ENCODE assay signal across 8 cellular contexts in genomic region chr17:6752068-6752909, GRCh38. TPM values are rescaled to one million over a fixed set of nuclear protein-coding genes. Genes with fewer than 3 reads are reported as not detected.
DNase-seq lines count a peak whose midpoint lies in the region; ATAC-seq lines count a peak whose summit lies in the region.

No MANE protein-coding gene starts in this region.

- ATAC-seq in activated CD8-positive, alpha-beta memory T cell treated with anti-CD3 and anti-CD28 coated beads, Interleukin-2, amount 10 ng/mL, durations not matched to agents 7 days and 5 days = no peak
- peak; percentile 65 to 78 for ATAC-seq in left cardiac atrium
- ATAC-seq in HG02970 (IDR thresholded peaks at IDR 0.05; ENCODE audit: low FRiP score, unreplicated experiment) = no peak
- no peak for ATAC-seq in HG03565 (IDR thresholded peaks at IDR 0.05; ENCODE audit: unreplicated experiment)
- no peak for ATAC-seq in HG02678 (IDR thresholded peaks at IDR 0.05; ENCODE audit: unreplicated experiment)

- no peak for DNase-seq in activated CD8-positive, alpha-beta memory T cell treated with anti-CD3 and anti-CD28 coated beads, Interleukin-2, amount 10 ng/mL, durations not matched to agents 7 days and 5 days
- no peak for DNase-seq in activated CD8-positive, alpha-beta memory T cell treated with anti-CD3 and anti-CD28 coated beads, Interleukin-2, amount 50 U/mL, for 4 hours
- DNase-seq in left cardiac atrium (peak; percentile 63), renal cortical epithelial cell (ENCODE audit: low read depth) (peak; percentile 98)

- intact Hi-C loops in left cardiac atrium (cut with DNase I) = no loop called here

- H3K36me3 Mint-ChIP-seq in activated CD8-positive, alpha-beta memory T cell treated with anti-CD3 and anti-CD28 coated beads, Interleukin-2, amount 10 ng/mL, durations not matched to agents 7 days and 5 days = peaks cover 15% of the 10 kb centered on the region
- no peaks in the 10 kb centered on the region for H3K36me3 Mint-ChIP-seq in activated naive CD8-positive, alpha-beta T cell

- H3K27me3 Mint-ChIP-seq in activated CD8-positive, alpha-beta memory T cell treated with anti-CD3 and anti-CD28 coated beads, Interleukin-2, amount 10 ng/mL, durations not matched to agents 7 days and 5 days = peaks cover 16% of the 10 kb centered on the region
- peaks cover 1% of the 10 kb centered on the region for H3K27me3 Mint-ChIP-seq in activated naive CD8-positive, alpha-beta T cell

- H3K4me1 Mint-ChIP-seq in activated CD8-positive, alpha-beta memory T cell treated with anti-CD3 and anti-CD28 coated beads, Interleukin-2, amount 10 ng/mL, durations not matched to agents 7 days and 5 days = peaks cover 38% of the 10 kb centered on the region
- H3K4me1 Mint-ChIP-seq in activated naive CD8-positive, alpha-beta T cell (ENCODE audit: low read depth) = peaks cover 55% of the 10 kb centered on the region

- no peak overlapping the region for H3K4me3 Mint-ChIP-seq in activated CD8-positive, alpha-beta memory T cell treated with anti-CD3 and anti-CD28 coated beads, Interleukin-2, amount 10 ng/mL, durations not matched to agents 7 days and 5 days
- H3K4me3 Mint-ChIP-seq in activated naive CD8-positive, alpha-beta T cell = peak overlapping the region; percentile 65

- H3K9me3 Mint-ChIP-seq in activated CD8-positive, alpha-beta memory T cell treated with anti-CD3 and anti-CD28 coated beads, Interleukin-2, amount 10 ng/mL, durations not matched to agents 7 days and 5 days (ENCODE audit: low read depth) = no peaks in the 10 kb centered on the region
- no peaks in the 10 kb centered on the region for H3K9me3 Mint-ChIP-seq in activated naive CD8-positive, alpha-beta T cell (ENCODE audit: low read depth)

- CTCF ChIA-PET in activated CD8-positive, alpha-beta memory T cell treated with anti-CD3 and anti-CD28 coated beads, Interleukin-2, amount 10 ng/mL, durations not matched to agents 7 days and 5 days (lab: Charles Lee) = interaction anchor here (1.2 to 1.6 kb wide), 3 partner anchors 16 to 159 kb away, joined by 3 read pairs; no protein-coding TSS in a partner anchor

- H3K27ac Mint-ChIP-seq in activated CD8-positive, alpha-beta memory T cell treated with anti-CD3 and anti-CD28 coated beads, Interleukin-2, amount 10 ng/mL, durations not matched to agents 7 days and 5 days = peak overlapping the region; percentile 80
- peak overlapping the region; percentile 94 for H3K27ac Mint-ChIP-seq in activated naive CD8-positive, alpha-beta T cell

RNA-seq across cellular contexts. Expression of gene XAF1, which starts 3.6 kb away (rescaled TPM):
- 100 to 1,000 TPM; 261 to 491 TPM for total RNA-seq in activated CD8-positive, alpha-beta memory T cell treated with anti-CD3 and anti-CD28 coated beads, Interleukin-2, amount 10 ng/mL, durations not matched to agents 7 days and 5 days
- total RNA-seq in left cardiac atrium = 10 to 100 TPM; 21.7 to 50.1 TPM
- 6.9 and 15.1 TPM in 2 replicates for total RNA-seq in renal cortical epithelial cell

RNA-seq across cellular contexts. Expression of gene FBXO39, which starts 23.7 kb away (rescaled TPM):
- total RNA-seq in activated CD8-positive, alpha-beta memory T cell treated with anti-CD3 and anti-CD28 coated beads, Interleukin-2, amount 10 ng/mL, durations not matched to agents 7 days and 5 days = 1 to 10 TPM in 1 of 2 experiments, under 1 TPM in 1; 0.42 to 1.5 TPM
- total RNA-seq in left cardiac atrium (under 1 TPM; 0.12 to 0.34 TPM), renal cortical epithelial cell (0.20 TPM in 1 of 2 replicates, not detected in the other)

RNA-seq across cellular contexts. Expression of gene SLC13A5, which starts 39.1 kb away (rescaled TPM):
- total RNA-seq in activated CD8-positive, alpha-beta memory T cell treated with anti-CD3 and anti-CD28 coated beads, Interleukin-2, amount 10 ng/mL, durations not matched to agents 7 days and 5 days = not detected
- total RNA-seq in left cardiac atrium (under 1 TPM in 1 of 2 donors, not detected in 1; 0.21 TPM), renal cortical epithelial cell (not detected in 2 replicates)

Comparison
In these comparisons a context has a peak if more than half of its experiments do, and no peak if none do; other contexts are left out.
1. ATAC-seq: peak in left cardiac atrium (2 of 2); none in activated CD8-positive, alpha-beta memory T cell treated with anti-CD3 and anti-CD28 coated beads, Interleukin-2, amount 10 ng/mL, durations not matched to agents 7 days and 5 days (single experiment), HG02970 (single experiment), HG03565 (single experiment) and HG02678 (single experiment).
2. DNase-seq: peak in left cardiac atrium (single experiment) and renal cortical epithelial cell (single experiment); none in activated CD8-positive, alpha-beta memory T cell treated with anti-CD3 and anti-CD28 coated beads, Interleukin-2, amount 10 ng/mL, durations not matched to agents 7 days and 5 days (single experiment) and activated CD8-positive, alpha-beta memory T cell treated with anti-CD3 and anti-CD28 coated beads, Interleukin-2, amount 50 U/mL, for 4 hours (single experiment).
3. RNA of gene XAF1, which starts 3.6 kb away (total RNA-seq): 261 to 491 TPM in activated CD8-positive, alpha-beta memory T cell treated with anti-CD3 and anti-CD28 coated beads, Interleukin-2, amount 10 ng/mL, durations not matched to agents 7 days and 5 days; 21.7 to 50.1 TPM in left cardiac atrium and 6.9 to 15.1 TPM in renal cortical epithelial cell; every median in the first group is over 4 times any median in the second.